In the genomic region with DNA sequence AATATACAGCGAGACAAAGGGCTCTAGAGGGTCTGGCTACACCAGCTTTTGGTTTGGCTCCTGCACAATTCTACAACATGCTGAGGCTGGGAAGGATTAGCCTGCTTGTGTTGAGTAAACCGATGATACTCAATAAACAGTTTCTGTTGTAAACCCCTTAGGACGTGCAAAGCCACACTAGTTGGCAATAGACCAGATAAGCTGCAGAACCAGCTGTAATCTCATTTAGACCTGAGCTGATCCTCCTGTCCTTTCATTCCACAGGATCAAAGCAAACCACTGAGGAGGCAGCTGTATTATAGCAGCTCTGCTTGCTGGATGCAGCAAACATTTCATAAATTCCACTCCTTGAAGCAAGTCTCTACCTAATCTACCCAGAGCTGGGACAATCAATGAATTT, we compare ENCODE assay signal across 19 cellular contexts.
DNase-seq lines count a peak whose midpoint lies in the region; ATAC-seq and TF ChIP-seq lines count a peak whose summit lies in the region.
"Had no signal": no experiment of that assay in that cellular context is flagged by ENCODE, and none has a peak within 500 bp of the region (broad histone marks: within the 10 kb centered on the region; RNA-seq: fewer than 3 reads in every experiment).

No MANE protein-coding gene starts in this region.

- no peaks in the 10 kb centered on the region; the same call in 1 of the 2 replicates for H3K36me3 ChIP-seq in BE2C
- H3K36me3 ChIP-seq in hepatocyte (replicated peaks; ENCODE audit: insufficient read depth, low read depth) = no peaks in the 10 kb centered on the region
- no peaks in the 10 kb centered on the region for H3K36me3 ChIP-seq in lower lobe of right lung
- H3K36me3 ChIP-seq: heart left ventricle had no signal

- H3K9me3 ChIP-seq in BE2C = no peaks in the 10 kb centered on the region
- no peaks in the 10 kb centered on the region for H3K9me3 ChIP-seq in hepatocyte (ENCODE audit: low read depth)
- no peaks in the 10 kb centered on the region for H3K9me3 ChIP-seq in lower lobe of right lung
- H3K9me3 ChIP-seq: BLaER1, heart left ventricle had no signal

- H3K27me3 ChIP-seq in BE2C (no peaks in the 10 kb centered on the region), hepatocyte (no peaks in the 10 kb centered on the region), lower lobe of right lung (ENCODE audit: low read depth) (no peaks in the 10 kb centered on the region)
- H3K27me3 ChIP-seq: BLaER1, heart left ventricle had no signal

- H3K36me3 Mint-ChIP-seq in stimulated activated memory B cell treated with anti-CD40 and anti-IgM and Interleukin-4, amounts not matched to agents 10 μg/mL and 1 μg/mL and 100 μg/mL, for 72 hours = peaks cover 8% of the 10 kb centered on the region

- H3K4me3 Mint-ChIP-seq in stimulated activated memory B cell treated with anti-CD40 and anti-IgM and Interleukin-4, amounts not matched to agents 10 μg/mL and 1 μg/mL and 100 μg/mL, for 72 hours = no peak overlapping the region
- H3K4me3 Mint-ChIP-seq: activated CD4-positive, alpha-beta memory T cell treated with anti-CD3 and anti-CD28 coated beads, Interleukin-2, amount 10 ng/mL, durations not matched to agents 7 days and 5 days; type B pancreatic cell had no signal

- H3K27ac ChIP-seq in hepatocyte (no peak overlapping the region), lower lobe of right lung (no peak overlapping the region)
- H3K27ac ChIP-seq: BLaER1, heart left ventricle had no signal

- H3K9me3 Mint-ChIP-seq in stimulated activated memory B cell treated with anti-CD40 and anti-IgM and Interleukin-4, amounts not matched to agents 10 μg/mL and 1 μg/mL and 100 μg/mL, for 72 hours = no peaks in the 10 kb centered on the region
- H3K9me3 Mint-ChIP-seq: activated CD4-positive, alpha-beta memory T cell treated with anti-CD3 and anti-CD28 coated beads, Interleukin-2, amount 10 ng/mL, durations not matched to agents 7 days and 5 days; activated T-helper 2 cell treated with anti-CD3 and anti-CD28 coated beads, Interferon-gamma antibody, Interleukin-2, Interleukin-4, amounts not matched to agents 10 μg/mL and 5 μg/mL and 100 μg/mL, durations not matched to agents 14 hours and 24 hours and 36 hours; type B pancreatic cell had no signal

- no peaks in the 10 kb centered on the region for H4K20me1 ChIP-seq in hepatocyte (ENCODE audit: insufficient read depth, poor library complexity, severe bottlenecking)
- H4K20me1 ChIP-seq: BLaER1 had no signal

- DNase-seq in BE2C = peak; percentile 38
- DNase-seq in HuH-7 (ENCODE audit: low spot score) = peak; percentile 7
- DNase-seq in OCI-M1 (lab: John Stamatoyannopoulos, UW) = peak; percentile 54
- peak; percentile 13 for DNase-seq in hepatocyte (ENCODE audit: low spot score)
- no peak for DNase-seq in lower lobe of right lung
- DNase-seq in left colon = no peak
- DNase-seq: activated CD4-positive, alpha-beta memory T cell treated with anti-CD3 and anti-CD28 coated beads, Interleukin-2, amount 10 ng/mL, durations not matched to agents 7 days and 5 days; amygdala; heart left ventricle; kidney glomerular epithelial cell; NCI-H146; occipital lobe; stimulated activated naive CD4-positive, alpha-beta T cell treated with Interleukin-2 at 50 U/mL for 16 hours had no signal

- H3K4me2 ChIP-seq in hepatocyte = peak overlapping the region; percentile 67
- H3K4me2 ChIP-seq: BLaER1 had no signal

- H3K27ac Mint-ChIP-seq in stimulated activated memory B cell treated with anti-CD40 and anti-IgM and Interleukin-4, amounts not matched to agents 10 μg/mL and 1 μg/mL and 100 μg/mL, for 72 hours = no peak overlapping the region
- H3K27ac Mint-ChIP-seq: activated CD4-positive, alpha-beta memory T cell treated with anti-CD3 and anti-CD28 coated beads, Interleukin-2, amount 10 ng/mL, durations not matched to agents 7 days and 5 days; activated T-helper 2 cell treated with anti-CD3 and anti-CD28 coated beads, Interferon-gamma antibody, Interleukin-2, Interleukin-4, amounts not matched to agents 10 μg/mL and 5 μg/mL and 100 μg/mL, durations not matched to agents 14 hours and 24 hours and 36 hours; type B pancreatic cell had no signal

- no peaks in the 10 kb centered on the region for H3K27me3 Mint-ChIP-seq in stimulated activated memory B cell treated with anti-CD40 and anti-IgM and Interleukin-4, amounts not matched to agents 10 μg/mL and 1 μg/mL and 100 μg/mL, for 72 hours
- H3K27me3 Mint-ChIP-seq: activated CD4-positive, alpha-beta memory T cell treated with anti-CD3 and anti-CD28 coated beads, Interleukin-2, amount 10 ng/mL, durations not matched to agents 7 days and 5 days; type B pancreatic cell had no signal

- H3K9me2 ChIP-seq in hepatocyte (replicated peaks; ENCODE audit: insufficient read depth) = no peaks in the 10 kb centered on the region

- intact Hi-C loops in lower lobe of right lung (cut with DNase I) (no loop called here), left colon (cut with DNase I, micrococcal nuclease) (no loop called here)

- no peaks in the 10 kb centered on the region for H3K4me1 Mint-ChIP-seq in stimulated activated memory B cell treated with anti-CD40 and anti-IgM and Interleukin-4, amounts not matched to agents 10 μg/mL and 1 μg/mL and 100 μg/mL, for 72 hours
- H3K4me1 Mint-ChIP-seq: activated CD4-positive, alpha-beta memory T cell treated with anti-CD3 and anti-CD28 coated beads, Interleukin-2, amount 10 ng/mL, durations not matched to agents 7 days and 5 days had no signal

- ATAC-seq in lower lobe of right lung = no peak
- ATAC-seq in left colon = no peak
- ATAC-seq in GM21528 (IDR thresholded peaks at IDR 0.05; ENCODE audit: low FRiP score, unreplicated experiment) = no peak
- ATAC-seq in stimulated activated memory B cell treated with anti-CD40 and anti-IgM and Interleukin-4, amounts not matched to agents 10 μg/mL and 1 μg/mL and 100 μg/mL, for 72 hours = no peak
- ATAC-seq: heart left ventricle, K562 had no signal

- no peak overlapping the region for H2AFZ ChIP-seq in hepatocyte

- H3K4me1 ChIP-seq in BE2C (peaks cover 3% of the 10 kb centered on the region), hepatocyte (ENCODE audit: insufficient read depth) (peaks cover 8% of the 10 kb centered on the region), lower lobe of right lung (no peaks in the 10 kb centered on the region)
- H3K4me1 ChIP-seq: heart left ventricle had no signal

- TF ChIP-seq CTCF in BE2C (IDR thresholded peaks at IDR 0.05; ENCODE audit: low read depth, low read length) (no peak), hepatocyte (IDR thresholded peaks at IDR 0.05; ENCODE audit: poor library complexity) (no peak), lower lobe of right lung (IDR thresholded peaks at IDR 0.05) (no peak)

- H3K4me3 ChIP-seq in BE2C (ENCODE audit: low read depth, low read length) = 0 out of 2 replicates have a peak overlapping the region, but pooled peaks have one; percentile 2
- H3K4me3 ChIP-seq in hepatocyte = no peak overlapping the region
- H3K4me3 ChIP-seq in lower lobe of right lung = no peak overlapping the region
- H3K4me3 ChIP-seq: BLaER1, heart left ventricle, K562 had no signal

- no peaks in the 10 kb centered on the region for H3K79me2 ChIP-seq in hepatocyte

- 29% methylated on average over 3 of the region's 3 CpGs for WGBS in hepatocyte (ENCODE audit: low lambda C conversion rate, missing lambda C conversion rate)

Comparison
In these comparisons a context has a peak if more than half of its experiments do, and no peak if none do; other contexts are left out.
1. DNase-seq: peak in BE2C (single experiment), HuH-7 (single experiment), OCI-M1 (single experiment) and hepatocyte (single experiment); none in lower lobe of right lung (single experiment) and left colon (0 of 2).